In the genomic region with DNA sequence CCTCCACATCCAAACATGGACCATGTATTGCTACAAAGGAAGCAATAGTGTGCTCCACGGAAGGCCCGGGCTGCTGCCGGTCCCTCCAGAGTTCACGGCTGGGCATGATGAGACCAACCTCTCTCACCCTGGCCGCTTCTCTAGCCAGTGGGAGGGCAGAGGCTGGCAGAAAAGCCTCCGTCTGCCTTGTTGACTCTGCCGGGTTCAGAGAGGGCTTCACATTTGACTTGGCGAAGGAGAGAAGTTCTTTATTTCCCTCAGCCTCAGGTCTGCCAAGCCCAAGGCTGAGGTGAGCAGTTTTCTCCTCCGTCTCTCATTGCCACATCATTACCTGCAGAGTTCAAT, we compare ENCODE assay signal across 14 cellular contexts.
A peak's percentile ranks its signal among the peaks of the same experiment; 100 is the strongest.
DNase-seq lines count a peak whose midpoint lies in the region; ATAC-seq and TF ChIP-seq lines count a peak whose summit lies in the region.
"Had no signal": no experiment of that assay in that cellular context is flagged by ENCODE, and none has a peak within 500 bp of the region (broad histone marks: within the 10 kb centered on the region; RNA-seq: fewer than 3 reads in every experiment).

No MANE protein-coding gene starts in this region.

- peak overlapping the region; percentile 21 to 69 (median 40) for H3K27ac ChIP-seq in Peyer's patch
- peak overlapping the region; percentile 90 to 95 (median 94) for H3K27ac ChIP-seq in thyroid gland
- H3K27ac ChIP-seq in foreskin keratinocyte: no peak overlapping the region
- H3K27ac ChIP-seq: KMS-11 had no signal

- peaks cover 0 to 20% (median 1%) of the 10 kb centered on the region in 4 donors for H3K4me1 ChIP-seq in Peyer's patch
- H3K4me1 ChIP-seq in thyroid gland: peaks cover 53 to 70% of the 10 kb centered on the region in 2 donors
- peaks cover 8% of the 10 kb centered on the region for H3K4me1 ChIP-seq in foreskin keratinocyte

- ATAC-seq in HG02870 (IDR thresholded peaks at IDR 0.05; ENCODE audit: unreplicated experiment): no peak
- ATAC-seq in foreskin keratinocyte: no peak
- ATAC-seq: natural killer cell had no signal

- TF ChIP-seq POLR2A in Peyer's patch (IDR thresholded peaks at IDR 0.05) (no peak), thyroid gland (IDR thresholded peaks at IDR 0.05) (no peak)

- TF ChIP-seq CTCF in Peyer's patch (IDR thresholded peaks at IDR 0.05) (no peak), endothelial cell (IDR thresholded peaks at IDR 0.05; ENCODE audit: unreplicated experiment) (no peak), nephron progenitor cell (IDR thresholded peaks at IDR 0.05) (no peak), thyroid gland (IDR thresholded peaks at IDR 0.05) (no peak), foreskin keratinocyte (conservative IDR thresholded peaks at IDR 0.05) (no peak)

- H3K4me3 ChIP-seq in Peyer's patch (no peak overlapping the region), thyroid gland (replicated peaks in 1 of 3) (no peak overlapping the region)

- no peak overlapping the region for H3K4me3 Mint-ChIP-seq in endothelial cell (ENCODE audit: unreplicated experiment)
- peak overlapping the region; percentile 61 for H3K4me3 Mint-ChIP-seq in nephron progenitor cell
- H3K4me3 Mint-ChIP-seq: CD4-positive, alpha-beta memory T cell had no signal

- no peak for DNase-seq in Peyer's patch
- DNase-seq in endothelial cell (ENCODE audit: low spot score): no peak
- no peak for DNase-seq in nephron progenitor cell
- peak in 1 of 2 donors; percentile 67 for DNase-seq in thyroid gland
- no peak for DNase-seq in HuH-7 (ENCODE audit: low spot score)
- DNase-seq in foreskin keratinocyte: no peak
- no peak for DNase-seq in middle frontal gyrus (ENCODE audit: extremely low spot score, low spot score)
- DNase-seq: activated CD4-positive, alpha-beta T cell treated with anti-CD3 and anti-CD28 coated beads for 48 hours; CD4-positive, alpha-beta memory T cell; natural killer cell; NCI-H2081 treated with DMSO at 0.1 percent for 48 hours; stimulated activated CD8-positive, alpha-beta memory T cell treated with anti-CD3 and anti-CD28 coated beads, Interleukin-4, amount 100 ng/mL, for 48 hours had no signal

- H3K36me3 Mint-ChIP-seq in endothelial cell (ENCODE audit: low read depth, unreplicated experiment): peaks cover under 1% of the 10 kb centered on the region
- H3K36me3 Mint-ChIP-seq in nephron progenitor cell (ENCODE audit: low read depth): peaks cover 8% of the 10 kb centered on the region
- H3K36me3 Mint-ChIP-seq: natural killer cell had no signal

- intact Hi-C loops in thyroid gland (cut with DNase I): no loop called here

- H3K27me3 ChIP-seq in Peyer's patch (no peaks in the 10 kb centered on the region), thyroid gland (no peaks in the 10 kb centered on the region), foreskin keratinocyte (no peaks in the 10 kb centered on the region)

- H3K4me1 Mint-ChIP-seq in endothelial cell (ENCODE audit: unreplicated experiment) (peaks cover 48% of the 10 kb centered on the region), nephron progenitor cell (peaks cover 86% of the 10 kb centered on the region)

- H3K9me3 ChIP-seq in Peyer's patch (no peaks in the 10 kb centered on the region), thyroid gland (no peaks in the 10 kb centered on the region)

- no peaks in the 10 kb centered on the region for H3K9me3 Mint-ChIP-seq in endothelial cell (ENCODE audit: unreplicated experiment)
- peaks cover 5% of the 10 kb centered on the region for H3K9me3 Mint-ChIP-seq in nephron progenitor cell
- H3K9me3 Mint-ChIP-seq: natural killer cell had no signal

- H3K27ac Mint-ChIP-seq in endothelial cell (ENCODE audit: unreplicated experiment) (peak overlapping the region; percentile 73), nephron progenitor cell (peak overlapping the region; percentile 98)

- H3K27me3 Mint-ChIP-seq in endothelial cell (ENCODE audit: unreplicated experiment): peaks cover 4% of the 10 kb centered on the region
- peaks cover 3% of the 10 kb centered on the region for H3K27me3 Mint-ChIP-seq in nephron progenitor cell (ENCODE audit: low read depth, poor library complexity)
- H3K27me3 Mint-ChIP-seq: CD4-positive, alpha-beta memory T cell had no signal

- WGBS in thyroid gland, 2 donors: 59 to 77% methylated on average over 8 to 9 of the region's 9 CpGs

- H3K36me3 ChIP-seq in Peyer's patch (no peaks in the 10 kb centered on the region), thyroid gland (no peaks in the 10 kb centered on the region)
